Comparison of ENCODE assay signal across 22 cellular contexts in the genomic region with DNA sequence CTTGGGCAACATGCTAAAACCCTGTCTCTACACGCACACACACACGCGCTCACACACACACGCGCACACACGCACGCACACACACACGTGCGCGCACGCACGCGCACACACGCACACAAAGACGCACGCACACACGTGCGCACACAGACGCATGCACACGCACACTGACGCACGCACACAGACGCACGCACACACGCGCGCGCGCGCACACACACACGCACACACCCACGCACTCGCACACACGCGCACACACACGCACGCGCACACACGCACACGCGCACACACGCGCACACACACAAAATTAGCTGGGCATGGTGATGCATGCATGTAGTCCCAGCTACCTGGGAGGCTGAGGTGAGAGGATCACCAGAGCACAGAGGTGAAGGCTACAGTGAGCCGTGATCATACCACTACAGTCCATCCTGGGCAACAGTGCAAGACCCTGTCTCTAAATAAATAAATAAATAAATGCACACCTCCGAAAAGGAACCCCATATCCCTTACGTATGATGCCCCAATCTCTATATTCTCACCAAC.
"Had no signal": no experiment of that assay in that cellular context is flagged by ENCODE, and none has a peak within 500 bp of the region (broad histone marks: within the 10 kb centered on the region; RNA-seq: fewer than 3 reads in every experiment).

No MANE protein-coding gene starts in this region.

- H3K27me3 Mint-ChIP-seq: naive B cell; natural killer cell treated with Interleukin-12 subunit alpha and Interleukin-12 subunit beta and Interleukin-15 and Interleukin-18, amount 100 ng/mL, for 72 hours; stimulated activated memory B cell treated with anti-CD40 and anti-IgM and Interleukin-4, amounts not matched to agents 10 μg/mL and 1 μg/mL and 100 μg/mL, for 72 hours had no signal

- H3K4me3 Mint-ChIP-seq: mesothelial cell of epicardium; natural killer cell treated with Interleukin-12 subunit alpha and Interleukin-12 subunit beta and Interleukin-15 and Interleukin-18, amount 100 ng/mL, for 72 hours; neural crest cell; stimulated activated memory B cell treated with anti-CD40 and anti-IgM and Interleukin-4, amounts not matched to agents 10 μg/mL and 1 μg/mL and 100 μg/mL, for 72 hours had no signal

- H3K4me1 Mint-ChIP-seq: mesothelial cell of epicardium; neural crest cell; stimulated activated memory B cell treated with anti-CD40 and anti-IgM and Interleukin-4, amounts not matched to agents 10 μg/mL and 1 μg/mL and 100 μg/mL, for 72 hours had no signal

- ATAC-seq: foreskin keratinocyte; gastroesophageal sphincter; heart left ventricle; left lobe of liver; mucosa of descending colon; natural killer cell treated with Interleukin-12 subunit alpha and Interleukin-12 subunit beta and Interleukin-15 and Interleukin-18, amount 100 ng/mL, for 72 hours; right cardiac atrium; stimulated activated memory B cell treated with anti-CD40 and anti-IgM and Interleukin-4, amounts not matched to agents 10 μg/mL and 1 μg/mL and 100 μg/mL, for 72 hours; stimulated activated naive CD8-positive, alpha-beta T cell treated with anti-CD3 and anti-CD28 coated beads, Interleukin-15, Interleukin-2, amounts not matched to agents 100 U/mL and 50 U/mL, for 24 hours had no signal

- FAIRE-seq: endothelial cell of umbilical vein, kidney, urothelium cell line had no signal

- H3K9me3 Mint-ChIP-seq: mesothelial cell of epicardium; naive B cell; natural killer cell treated with Interleukin-12 subunit alpha and Interleukin-12 subunit beta and Interleukin-15 and Interleukin-18, amount 100 ng/mL, for 72 hours; neural crest cell; stimulated activated memory B cell treated with anti-CD40 and anti-IgM and Interleukin-4, amounts not matched to agents 10 μg/mL and 1 μg/mL and 100 μg/mL, for 72 hours had no signal

- H3K27ac Mint-ChIP-seq: mesothelial cell of epicardium; stimulated activated memory B cell treated with anti-CD40 and anti-IgM and Interleukin-4, amounts not matched to agents 10 μg/mL and 1 μg/mL and 100 μg/mL, for 72 hours had no signal

- DNase-seq: effector memory CD4-positive, alpha-beta T cell; foreskin keratinocyte; heart left ventricle; kidney; mesenchymal stem cell; mucosa of descending colon; naive B cell; right cardiac atrium; spleen; stimulated activated CD4-positive, alpha-beta T cell treated with anti-CD3 and anti-CD28 coated beads, Interleukin-4, amount 100 ng/mL, for 4 hours; stimulated activated naive CD8-positive, alpha-beta T cell treated with anti-CD3 and anti-CD28 coated beads, Interleukin-15, Interleukin-2, amounts not matched to agents 100 U/mL and 50 U/mL, for 24 hours; substantia nigra; testis; tibial artery had no signal
